ENCODE assay signal across 8 cellular contexts in the genomic region with DNA sequence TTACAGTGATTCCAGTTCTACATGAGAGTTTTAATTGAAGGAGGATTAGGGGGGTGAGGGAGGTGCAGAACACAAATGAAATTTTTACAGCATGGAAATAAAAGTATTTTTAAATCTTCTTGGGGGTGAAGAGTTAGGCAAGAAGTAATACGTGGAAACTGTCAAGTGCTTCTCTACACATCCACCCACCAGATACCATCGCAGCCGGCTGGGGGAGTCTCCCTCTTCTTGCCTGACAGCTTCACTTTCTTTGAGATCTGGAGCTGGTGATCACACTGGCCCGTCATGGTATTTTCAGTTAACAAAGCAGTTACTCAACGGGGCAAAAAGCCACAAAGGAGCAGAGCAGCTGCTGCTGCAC. TPM values are rescaled to one million over a fixed set of nuclear protein-coding genes. Genes with fewer than 3 reads are reported as not detected.
DNase-seq lines count a peak whose midpoint lies in the region; ATAC-seq and TF ChIP-seq lines count a peak whose summit lies in the region.

No MANE protein-coding gene starts in this region.

- H3K36me3 ChIP-seq in HAP-1 (replicated peaks): no peaks in the 10 kb centered on the region
- H3K36me3 ChIP-seq in SJSA1: peaks cover 3% of the 10 kb centered on the region; the same call in 1 of the 2 replicates
- H3K36me3 ChIP-seq in esophagus (ENCODE audit: control insufficient read depth in 2 of 2, insufficient read depth in 2 of 2, low read length in 1 of 2): no peaks in the 10 kb centered on the region
- H3K36me3 ChIP-seq in prostate gland: no peaks in the 10 kb centered on the region

- peak overlapping the region; percentile 99 for H3K27ac ChIP-seq in SJSA1
- peak overlapping the region; percentile 96 to 98 for H3K27ac ChIP-seq in esophagus (ENCODE audit: low read depth in 2 of 2, low read length in 1 of 2)
- peak overlapping the region; percentile 97 to 98 for H3K27ac ChIP-seq in prostate gland

- intact Hi-C loops in prostate gland (cut with DNase I): loop anchor here (2.0 to 5.0 kb wide), 2 partner anchors 88 to 597 kb away; a partner anchor contains a TSS

- in situ Hi-C loops in HAP-1 (cut with MboI; ENCODE audit: low sequenced_read_pairs): loop anchor here (25.0 kb wide), 1 partner anchor 493 kb away; no protein-coding TSS in a partner anchor

- H3K9me3 ChIP-seq in HAP-1 (no peaks in the 10 kb centered on the region), SJSA1 (replicated peaks) (no peaks in the 10 kb centered on the region), esophagus (ENCODE audit: control insufficient read depth in 2 of 2, insufficient read depth in 1 of 2, low read depth in 1 of 2, low read length in 1 of 2) (no peaks in the 10 kb centered on the region), prostate gland (no peaks in the 10 kb centered on the region)

- ATAC-seq in GM18868 (IDR thresholded peaks at IDR 0.05; ENCODE audit: unreplicated experiment): no peak

- H3K4me1 ChIP-seq in HAP-1 (peaks cover 7% of the 10 kb centered on the region), SJSA1 (replicated peaks) (peaks cover 7% of the 10 kb centered on the region), esophagus (ENCODE audit: control insufficient read depth in 2 of 2, insufficient read depth in 2 of 2, low read length in 1 of 2) (no peaks in the 10 kb centered on the region), prostate gland (replicated peaks) (peaks cover 3% of the 10 kb centered on the region)

- H3K4me3 ChIP-seq in HAP-1 (peak overlapping the region; percentile 77), SJSA1 (peak overlapping the region; percentile 96), esophagus (ENCODE audit: low read depth in 1 of 2, low read length in 2 of 2) (peak overlapping the region; percentile 78 to 83), prostate gland (peak overlapping the region; percentile 76 to 77)

- 1 to 2% methylated on average over 5 of the region's 5 CpGs for WGBS in esophagus, 2 donors
- under 1% methylated on average over 5 of the region's 5 CpGs for WGBS in prostate gland

- no peak for TF ChIP-seq POLR2A in prostate gland (IDR thresholded peaks at IDR 0.05)

- H3K27me3 ChIP-seq in HAP-1 (ENCODE audit: low read depth): no peaks in the 10 kb centered on the region
- no peaks in the 10 kb centered on the region for H3K27me3 ChIP-seq in SJSA1 (replicated peaks)
- H3K27me3 ChIP-seq in esophagus (ENCODE audit: control insufficient read depth in 1 of 2, insufficient read depth in 2 of 2, low read length in 2 of 2): peaks cover 0 to 2% of the 10 kb centered on the region in 2 donors
- no peaks in the 10 kb centered on the region for H3K27me3 ChIP-seq in prostate gland (replicated peaks; ENCODE audit: insufficient read depth)

- DNase-seq in HAP-1 (ENCODE audit: low spot score in 2 of 2) (no peak), SJSA1 (ENCODE audit: low read depth in 1 of 2, low spot score in 2 of 2) (no peak), prostate gland (ENCODE audit: low spot score) (no peak), COLO668 (lab: John Stamatoyannopoulos, UW; ENCODE audit: unreplicated experiment) (no peak), NCI-H1694 treated with DMSO at 0.1 percent for 48 hours (lab: John Stamatoyannopoulos, UW) (no peak), 8988T (no peak)

- TF ChIP-seq CTCF in prostate gland (IDR thresholded peaks at IDR 0.05): no peak

RNA-seq across cellular contexts. Expression of a gene that starts 2.6 kb away (rescaled TPM):
- total RNA-seq in SJSA1 (2014; rRNA removed; shearing (Covaris generic)): 0.24 TPM in 1 of 2 replicates, not detected in the other
- under 1 TPM; 0.29 to 0.33 TPM for polyA plus RNA-seq in esophagus
- 1 to 10 TPM in 1 of 2 donors, under 1 TPM in 1; 0.64 to 1.1 TPM for total RNA-seq in prostate gland
